1 cellular context compared by ENCODE assay signal in the genomic region with DNA sequence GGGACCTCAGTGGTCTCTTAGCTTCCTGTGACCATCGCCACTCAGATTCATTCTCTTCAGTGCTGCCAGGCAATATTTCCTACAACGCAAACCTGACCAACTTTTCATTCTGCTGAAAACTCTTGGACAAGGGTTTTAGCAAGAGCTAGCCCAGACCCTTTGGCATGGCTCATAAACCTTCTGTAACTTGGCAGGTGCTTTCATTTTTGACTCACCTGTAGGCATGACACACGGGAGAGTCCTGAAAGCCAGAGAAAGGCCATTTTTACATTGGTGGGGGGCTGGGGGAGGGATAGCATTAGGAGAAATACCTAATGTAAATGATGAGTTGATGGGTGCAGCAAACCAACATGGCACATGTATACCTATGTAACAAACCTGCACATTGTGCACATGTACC. TPM values are rescaled to one million over a fixed set of nuclear protein-coding genes. Genes with fewer than 3 reads are reported as not detected.
"Had no signal": no experiment of that assay in that cellular context is flagged by ENCODE, and none has a peak within 500 bp of the region (broad histone marks: within the 10 kb centered on the region; RNA-seq: fewer than 3 reads in every experiment).

No MANE protein-coding gene starts in this region.

RNA-seq across cellular contexts. Expression of gene NRN1, which starts 38.7 kb away (rescaled TPM):
- total RNA-seq: K562 had no signal
- polyA plus RNA-seq: K562 had no signal
